8 cellular contexts compared by ENCODE assay signal in genomic region chr7:66739477-66739876, GRCh38. TPM values are rescaled to one million over a fixed set of nuclear protein-coding genes. Genes with fewer than 3 reads are reported as not detected.
A peak's percentile ranks its signal among the peaks of the same experiment; 100 is the strongest.
DNase-seq lines count a peak whose midpoint lies in the region; TF ChIP-seq lines count a peak whose summit lies in the region.

No MANE protein-coding gene starts in this region.

- H3K27me3 ChIP-seq in Peyer's patch (no peaks in the 10 kb centered on the region), esophagus squamous epithelium (no peaks in the 10 kb centered on the region), sigmoid colon (no peaks in the 10 kb centered on the region)

- TF ChIP-seq CTCF in GM12865 (IDR thresholded peaks at IDR 0.05; ENCODE audit: insufficient read depth, low read depth, low read length, missing control alignments), result no peak
- no peak for TF ChIP-seq CTCF in Peyer's patch (IDR thresholded peaks at IDR 0.05)
- TF ChIP-seq CTCF in esophagus squamous epithelium (IDR thresholded peaks at IDR 0.05), result no peak
- no peak for TF ChIP-seq CTCF in sigmoid colon (IDR thresholded peaks at IDR 0.05)

- H3K27ac ChIP-seq in Peyer's patch, result peak overlapping the region; percentile 90 to 96 (median 92)
- peak overlapping the region; percentile 98 to 100 (median 100) for H3K27ac ChIP-seq in esophagus squamous epithelium
- peak overlapping the region; percentile 92 to 100 (median 97) for H3K27ac ChIP-seq in sigmoid colon

- DNase-seq in GM12865 (ENCODE audit: low read depth) (no peak), Peyer's patch (no peak), esophagus squamous epithelium (lab: John Stamatoyannopoulos, UW) (no peak), sigmoid colon (no peak), cerebellum (ENCODE audit: low spot score) (no peak), midbrain (lab: John Stamatoyannopoulos, UW) (no peak), NCI-H1417 treated with DMSO at 0.1 percent for 48 hours (lab: John Stamatoyannopoulos, UW) (no peak), NCI-H2171 (lab: John Stamatoyannopoulos, UW) (no peak)

- intact Hi-C loops in esophagus squamous epithelium (cut with DNase I) (loop anchor here (10.0 kb wide), 1 partner anchor 55 kb away; no protein-coding TSS in a partner anchor), sigmoid colon (cut with DNase I) (no loop called here)

- H3K4me3 ChIP-seq in GM12865 (ENCODE audit: low read depth, low read length), result peak overlapping the region; percentile 90
- peak overlapping the region; percentile 67 to 83 (median 78) for H3K4me3 ChIP-seq in Peyer's patch
- H3K4me3 ChIP-seq in esophagus squamous epithelium, result peak overlapping the region; percentile 86 to 99 (median 93)
- H3K4me3 ChIP-seq in sigmoid colon, result peak overlapping the region; percentile 72 to 98 (median 90)

- H3K36me3 ChIP-seq in Peyer's patch (no peaks in the 10 kb centered on the region), esophagus squamous epithelium (peaks cover 0 to 23% (median 0%) of the 10 kb centered on the region in 3 donors), sigmoid colon (peaks cover 0 to 10% (median 4%) of the 10 kb centered on the region in 4 donors)

- no peak for TF ChIP-seq POLR2A in Peyer's patch (IDR thresholded peaks at IDR 0.05)
- TF ChIP-seq POLR2A in esophagus squamous epithelium (IDR thresholded peaks at IDR 0.05), result no peak
- no peak for TF ChIP-seq POLR2A in sigmoid colon (IDR thresholded peaks at IDR 0.05)

- WGBS in esophagus squamous epithelium, 2 donors, result 68 to 76% methylated on average over 13 to 14 of the region's 14 CpGs
- 82 to 89% methylated on average over 14 of the region's 14 CpGs for WGBS in sigmoid colon, 2 donors

- H3K4me1 ChIP-seq in Peyer's patch (peaks cover 0 to 14% (median 8%) of the 10 kb centered on the region in 4 donors), esophagus squamous epithelium (peaks cover 11 to 57% (median 13%) of the 10 kb centered on the region in 3 donors), sigmoid colon (peaks cover 0 to 36% (median 23%) of the 10 kb centered on the region in 4 donors)

- H3K9me3 ChIP-seq in Peyer's patch (peaks cover 0 to 4% (median 0%) of the 10 kb centered on the region in 4 donors), esophagus squamous epithelium (peaks cover 0 to 8% (median 0%) of the 10 kb centered on the region in 3 donors), sigmoid colon (peaks cover 0 to 12% (median 0%) of the 10 kb centered on the region in 4 donors)

- no peak for TF ChIP-seq EP300 in sigmoid colon (IDR thresholded peaks at IDR 0.05)

RNA-seq across cellular contexts. Expression of gene RABGEF1, which starts 1.1 kb away (rescaled TPM):
- 10 to 100 TPM; 24.2 to 47.9 (median 28.1) TPM for total RNA-seq in Peyer's patch
- 10 to 100 TPM; 27.8 to 48.9 (median 33.5) TPM for total RNA-seq in esophagus squamous epithelium
- 10 to 100 TPM; 36.4 to 47.2 (median 41.3) TPM for total RNA-seq in sigmoid colon
- polyA plus RNA-seq in sigmoid colon, result 10 to 100 TPM; 10.2 to 15.7 (median 13.2) TPM
- total RNA-seq in cerebellum, result 30.3 TPM
